ENCODE assay signal across 1 cellular context in genomic region chr2:159262226-159262625, GRCh38.
TF ChIP-seq lines count a peak whose summit lies in the region.

No MANE protein-coding gene starts in this region.

TF ChIP-seq in GM23338, 12 proteins besides CTCF, POLR2A, EP300 and RAD21:
- TF ChIP-seq ZNF462 (CRISPR knock-in tag; IDR thresholded peaks at IDR 0.05) (no peak), ZNF114 (CRISPR knock-in tag; IDR thresholded peaks at IDR 0.05) (no peak), POLR2AphosphoS5 (IDR thresholded peaks at IDR 0.05; ENCODE audit: low read depth) (no peak), CREB1 (CRISPR knock-in tag; IDR thresholded peaks at IDR 0.05; ENCODE audit: low read depth) (no peak), NANOG (IDR thresholded peaks at IDR 0.05; ENCODE audit: borderline replicate concordance) (no peak), EZH2 (IDR thresholded peaks at IDR 0.05; ENCODE audit: low read depth, unreplicated experiment) (no peak), ZNF331 (CRISPR knock-in tag; IDR thresholded peaks at IDR 0.05; ENCODE audit: low read depth) (no peak)
- TF ChIP-seq, protein P1, sequence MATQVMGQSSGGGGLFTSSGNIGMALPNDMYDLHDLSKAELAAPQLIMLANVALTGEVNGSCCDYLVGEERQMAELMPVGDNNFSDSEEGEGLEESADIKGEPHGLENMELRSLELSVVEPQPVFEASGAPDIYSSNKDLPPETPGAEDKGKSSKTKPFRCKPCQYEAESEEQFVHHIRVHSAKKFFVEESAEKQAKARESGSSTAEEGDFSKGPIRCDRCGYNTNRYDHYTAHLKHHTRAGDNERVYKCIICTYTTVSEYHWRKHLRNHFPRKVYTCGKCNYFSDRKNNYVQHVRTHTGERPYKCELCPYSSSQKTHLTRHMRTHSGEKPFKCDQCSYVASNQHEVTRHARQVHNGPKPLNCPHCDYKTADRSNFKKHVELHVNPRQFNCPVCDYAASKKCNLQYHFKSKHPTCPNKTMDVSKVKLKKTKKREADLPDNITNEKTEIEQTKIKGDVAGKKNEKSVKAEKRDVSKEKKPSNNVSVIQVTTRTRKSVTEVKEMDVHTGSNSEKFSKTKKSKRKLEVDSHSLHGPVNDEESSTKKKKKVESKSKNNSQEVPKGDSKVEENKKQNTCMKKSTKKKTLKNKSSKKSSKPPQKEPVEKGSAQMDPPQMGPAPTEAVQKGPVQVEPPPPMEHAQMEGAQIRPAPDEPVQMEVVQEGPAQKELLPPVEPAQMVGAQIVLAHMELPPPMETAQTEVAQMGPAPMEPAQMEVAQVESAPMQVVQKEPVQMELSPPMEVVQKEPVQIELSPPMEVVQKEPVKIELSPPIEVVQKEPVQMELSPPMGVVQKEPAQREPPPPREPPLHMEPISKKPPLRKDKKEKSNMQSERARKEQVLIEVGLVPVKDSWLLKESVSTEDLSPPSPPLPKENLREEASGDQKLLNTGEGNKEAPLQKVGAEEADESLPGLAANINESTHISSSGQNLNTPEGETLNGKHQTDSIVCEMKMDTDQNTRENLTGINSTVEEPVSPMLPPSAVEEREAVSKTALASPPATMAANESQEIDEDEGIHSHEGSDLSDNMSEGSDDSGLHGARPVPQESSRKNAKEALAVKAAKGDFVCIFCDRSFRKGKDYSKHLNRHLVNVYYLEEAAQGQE (IDR thresholded peaks at IDR 0.05; ENCODE audit: unreplicated experiment): no peak
